1 cellular context compared by ENCODE assay signal in the genomic region with DNA sequence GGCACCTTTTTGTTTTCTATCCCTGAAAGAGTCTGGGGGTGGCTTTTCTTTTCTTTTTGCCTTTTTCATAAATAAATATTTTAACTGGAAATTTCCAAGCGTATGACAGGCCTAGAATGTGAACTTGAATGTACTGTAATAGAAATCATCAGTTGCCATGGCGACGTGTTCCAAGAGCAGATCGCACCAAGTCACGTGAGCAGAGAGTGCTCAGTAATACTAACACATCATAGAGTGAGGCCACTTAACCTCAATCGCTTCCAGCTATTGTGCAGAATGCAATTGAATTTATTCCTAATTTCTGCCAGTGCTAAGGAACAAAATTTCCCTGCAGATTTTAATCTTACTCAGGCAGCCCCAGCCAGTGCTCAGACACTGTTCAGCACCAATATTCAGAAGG.
A peak's percentile ranks its signal among the peaks of the same experiment; 100 is the strongest.
TF ChIP-seq lines count a peak whose summit lies in the region.

No MANE protein-coding gene starts in this region.

TF ChIP-seq in K562, 482 proteins besides CTCF, POLR2A, EP300 and RAD21:
- TF ChIP-seq, protein P1, sequence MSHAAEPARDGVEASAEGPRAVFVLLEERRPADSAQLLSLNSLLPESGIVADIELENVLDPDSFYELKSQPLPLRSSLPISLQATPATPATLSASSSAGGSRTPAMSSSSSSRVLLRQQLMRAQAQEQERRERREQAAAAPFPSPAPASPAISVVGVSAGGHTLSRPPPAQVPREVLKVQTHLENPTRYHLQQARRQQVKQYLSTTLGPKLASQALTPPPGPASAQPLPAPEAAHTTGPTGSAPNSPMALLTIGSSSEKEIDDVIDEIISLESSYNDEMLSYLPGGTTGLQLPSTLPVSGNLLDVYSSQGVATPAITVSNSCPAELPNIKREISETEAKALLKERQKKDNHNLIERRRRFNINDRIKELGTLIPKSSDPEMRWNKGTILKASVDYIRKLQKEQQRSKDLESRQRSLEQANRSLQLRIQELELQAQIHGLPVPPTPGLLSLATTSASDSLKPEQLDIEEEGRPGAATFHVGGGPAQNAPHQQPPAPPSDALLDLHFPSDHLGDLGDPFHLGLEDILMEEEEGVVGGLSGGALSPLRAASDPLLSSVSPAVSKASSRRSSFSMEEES (CRISPR knock-in tag; IDR thresholded peaks at IDR 0.05) = peak; percentile 75
- TF ChIP-seq, protein P2, sequence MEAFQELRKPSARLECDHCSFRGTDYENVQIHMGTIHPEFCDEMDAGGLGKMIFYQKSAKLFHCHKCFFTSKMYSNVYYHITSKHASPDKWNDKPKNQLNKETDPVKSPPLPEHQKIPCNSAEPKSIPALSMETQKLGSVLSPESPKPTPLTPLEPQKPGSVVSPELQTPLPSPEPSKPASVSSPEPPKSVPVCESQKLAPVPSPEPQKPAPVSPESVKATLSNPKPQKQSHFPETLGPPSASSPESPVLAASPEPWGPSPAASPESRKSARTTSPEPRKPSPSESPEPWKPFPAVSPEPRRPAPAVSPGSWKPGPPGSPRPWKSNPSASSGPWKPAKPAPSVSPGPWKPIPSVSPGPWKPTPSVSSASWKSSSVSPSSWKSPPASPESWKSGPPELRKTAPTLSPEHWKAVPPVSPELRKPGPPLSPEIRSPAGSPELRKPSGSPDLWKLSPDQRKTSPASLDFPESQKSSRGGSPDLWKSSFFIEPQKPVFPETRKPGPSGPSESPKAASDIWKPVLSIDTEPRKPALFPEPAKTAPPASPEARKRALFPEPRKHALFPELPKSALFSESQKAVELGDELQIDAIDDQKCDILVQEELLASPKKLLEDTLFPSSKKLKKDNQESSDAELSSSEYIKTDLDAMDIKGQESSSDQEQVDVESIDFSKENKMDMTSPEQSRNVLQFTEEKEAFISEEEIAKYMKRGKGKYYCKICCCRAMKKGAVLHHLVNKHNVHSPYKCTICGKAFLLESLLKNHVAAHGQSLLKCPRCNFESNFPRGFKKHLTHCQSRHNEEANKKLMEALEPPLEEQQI (IDR thresholded peaks at IDR 0.05) = no peak
- TF ChIP-seq, protein P3, sequence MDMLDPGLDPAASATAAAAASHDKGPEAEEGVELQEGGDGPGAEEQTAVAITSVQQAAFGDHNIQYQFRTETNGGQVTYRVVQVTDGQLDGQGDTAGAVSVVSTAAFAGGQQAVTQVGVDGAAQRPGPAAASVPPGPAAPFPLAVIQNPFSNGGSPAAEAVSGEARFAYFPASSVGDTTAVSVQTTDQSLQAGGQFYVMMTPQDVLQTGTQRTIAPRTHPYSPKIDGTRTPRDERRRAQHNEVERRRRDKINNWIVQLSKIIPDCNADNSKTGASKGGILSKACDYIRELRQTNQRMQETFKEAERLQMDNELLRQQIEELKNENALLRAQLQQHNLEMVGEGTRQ (CRISPR knock-in tag; IDR thresholded peaks at IDR 0.05) = peak; percentile 73
- no peak for TF ChIP-seq DIDO1 (tag; IDR thresholded peaks at IDR 0.05; ENCODE audit: low read depth)
- TF ChIP-seq MIER1 (IDR thresholded peaks at IDR 0.05; ENCODE audit: low read depth) = no peak
- TF ChIP-seq CC2D1A (IDR thresholded peaks at IDR 0.05) = no peak
- TF ChIP-seq PRPF4 (IDR thresholded peaks at IDR 0.05; ENCODE audit: insufficient read depth, low read depth, low read length, poor library complexity, severe bottlenecking) = no peak
- peak; percentile 78 for TF ChIP-seq RFX1 (IDR thresholded peaks at IDR 0.05)
- TF ChIP-seq, protein P4, sequence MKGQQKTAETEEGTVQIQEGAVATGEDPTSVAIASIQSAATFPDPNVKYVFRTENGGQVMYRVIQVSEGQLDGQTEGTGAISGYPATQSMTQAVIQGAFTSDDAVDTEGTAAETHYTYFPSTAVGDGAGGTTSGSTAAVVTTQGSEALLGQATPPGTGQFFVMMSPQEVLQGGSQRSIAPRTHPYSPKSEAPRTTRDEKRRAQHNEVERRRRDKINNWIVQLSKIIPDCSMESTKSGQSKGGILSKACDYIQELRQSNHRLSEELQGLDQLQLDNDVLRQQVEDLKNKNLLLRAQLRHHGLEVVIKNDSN (CRISPR knock-in tag; IDR thresholded peaks at IDR 0.05) = peak; percentile 57
- TF ChIP-seq RAD51 (IDR thresholded peaks at IDR 0.05; ENCODE audit: borderline replicate concordance, low read depth) = peak; percentile 41; the same call in 1 of the 2 replicates
TF ChIP-seq in K562: peak in this region for 5.
